Comparison of ENCODE assay signal across 1 cellular context in the genomic region with DNA sequence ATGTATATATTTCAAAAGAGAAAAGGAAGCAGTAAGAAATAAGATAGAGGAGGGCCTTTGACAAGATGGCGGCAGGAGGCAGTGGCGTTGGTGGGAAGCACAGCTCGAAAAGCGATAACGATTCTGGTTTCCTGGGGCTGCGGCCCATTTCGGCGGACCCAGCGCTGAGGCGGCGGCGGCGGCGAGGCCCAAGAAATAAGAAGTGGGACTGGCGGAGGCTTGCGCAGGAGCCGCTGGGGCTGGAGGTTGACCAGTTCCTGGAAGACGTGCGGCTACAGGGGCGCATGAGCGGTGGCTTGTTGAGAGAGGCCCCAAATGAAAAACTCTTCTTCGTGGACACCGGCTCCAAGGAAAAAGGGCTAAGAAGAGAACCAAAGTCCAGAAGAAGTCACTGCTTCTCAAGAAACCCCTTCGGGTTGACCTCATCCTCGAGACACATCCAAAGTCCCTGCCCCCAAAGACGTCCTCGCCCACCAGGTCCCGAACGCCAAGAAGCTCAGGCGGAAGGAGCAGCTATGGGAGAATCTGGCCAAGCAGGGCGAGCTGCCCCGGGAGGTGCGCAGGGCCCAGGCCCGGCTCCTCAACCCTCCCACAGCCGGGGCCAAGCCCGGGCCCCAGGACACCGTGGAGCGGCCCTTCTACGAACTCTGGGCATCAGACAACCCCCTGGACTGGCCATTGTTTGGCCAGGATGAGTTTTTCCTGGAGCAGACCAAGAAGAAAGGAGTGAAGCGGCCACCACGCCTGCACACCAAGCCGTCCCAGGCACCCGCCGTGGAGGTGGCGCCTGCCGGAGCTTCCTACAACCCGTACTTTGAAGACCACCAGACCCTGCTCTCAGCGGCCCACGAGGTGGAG.
TF ChIP-seq lines count a peak whose summit lies in the region.

No MANE protein-coding gene starts in this region.

TF ChIP-seq in K562, 482 proteins besides CTCF, POLR2A, EP300 and RAD21 (continues in another document):
- TF ChIP-seq MCM5 (IDR thresholded peaks at IDR 0.05; ENCODE audit: low read depth) (no peak), SMAD4 (CRISPR knock-in tag; conservative IDR thresholded peaks at IDR 0.05) (peak; percentile 67; the same call in 1 of the 2 replicates), MEF2D (tag; conservative IDR thresholded peaks at IDR 0.05; ENCODE audit: low read depth) (peak; percentile 46; the same call in 1 of the 2 replicates), ESRRA (IDR thresholded peaks at IDR 0.05; ENCODE audit: borderline replicate concordance, low read depth) (no peak), TBP (optimal IDR thresholded peaks at IDR 0.05; ENCODE audit: low read depth, low read length) (peak; percentile 52), POLR2B (IDR thresholded peaks at IDR 0.05; ENCODE audit: low read depth, partially characterized antibody) (peak; percentile 57), SMAD1 (IDR thresholded peaks at IDR 0.05; ENCODE audit: low read depth, low read length, partially characterized antibody) (peak; percentile 42), POLR2G (IDR thresholded peaks at IDR 0.05; ENCODE audit: low read depth, low read length) (peak; percentile 87), OTX1 (CRISPR knock-in tag; IDR thresholded peaks at IDR 0.05) (peak; percentile 30; the same call in 1 of the 2 replicates), ATF7 (IDR thresholded peaks at IDR 0.05) (peak; percentile 41), YY1 (IDR thresholded peaks at IDR 0.05; ENCODE audit: borderline replicate concordance in 1 of 3, control insufficient read depth in 1 of 3, extremely low read depth in 1 of 3, insufficient read depth in 3 of 3, insufficient read length in 1 of 3, insufficient replicate concordance in 2 of 3, low read depth in 1 of 3, low read length in 2 of 3) (peak; percentile 69 to 95 (median 85)), TOE1 (IDR thresholded peaks at IDR 0.05; ENCODE audit: borderline replicate concordance) (peak; percentile 22; the same call in 1 of the 2 replicates), TOE1 (CRISPR knock-in tag; IDR thresholded peaks at IDR 0.05; ENCODE audit: borderline replicate concordance, low read depth) (no peak), ZNF311 (CRISPR knock-in tag; IDR thresholded peaks at IDR 0.05) (no peak), MYC (IDR thresholded peaks at IDR 0.05; ENCODE audit: low read depth, low read length) (no peak), MYC (CRISPR knock-in tag; IDR thresholded peaks at IDR 0.05; ENCODE audit: borderline replicate concordance, low read depth) (peak; percentile 61; the same call in 1 of the 2 replicates), ETV1 (tag; conservative IDR thresholded peaks at IDR 0.05; ENCODE audit: low read depth) (0 out of 2 replicates have a peak, but pooled peaks have one; percentile 11), ZNF584 (CRISPR knock-in tag; IDR thresholded peaks at IDR 0.05; ENCODE audit: low read depth) (peak; percentile 57), SAFB (IDR thresholded peaks at IDR 0.05; ENCODE audit: borderline replicate concordance, low read depth, low read length) (no peak), ZFX (CRISPR knock-in tag; IDR thresholded peaks at IDR 0.05) (peak; percentile 94; the same call in 1 of the 2 replicates), POLR2AphosphoS5 (IDR thresholded peaks at IDR 0.05; ENCODE audit: control insufficient read depth, insufficient read depth, low read depth, low read length) (0 out of 2 replicates have a peak, but pooled peaks have one; percentile 11)
- TF ChIP-seq, protein P1, sequence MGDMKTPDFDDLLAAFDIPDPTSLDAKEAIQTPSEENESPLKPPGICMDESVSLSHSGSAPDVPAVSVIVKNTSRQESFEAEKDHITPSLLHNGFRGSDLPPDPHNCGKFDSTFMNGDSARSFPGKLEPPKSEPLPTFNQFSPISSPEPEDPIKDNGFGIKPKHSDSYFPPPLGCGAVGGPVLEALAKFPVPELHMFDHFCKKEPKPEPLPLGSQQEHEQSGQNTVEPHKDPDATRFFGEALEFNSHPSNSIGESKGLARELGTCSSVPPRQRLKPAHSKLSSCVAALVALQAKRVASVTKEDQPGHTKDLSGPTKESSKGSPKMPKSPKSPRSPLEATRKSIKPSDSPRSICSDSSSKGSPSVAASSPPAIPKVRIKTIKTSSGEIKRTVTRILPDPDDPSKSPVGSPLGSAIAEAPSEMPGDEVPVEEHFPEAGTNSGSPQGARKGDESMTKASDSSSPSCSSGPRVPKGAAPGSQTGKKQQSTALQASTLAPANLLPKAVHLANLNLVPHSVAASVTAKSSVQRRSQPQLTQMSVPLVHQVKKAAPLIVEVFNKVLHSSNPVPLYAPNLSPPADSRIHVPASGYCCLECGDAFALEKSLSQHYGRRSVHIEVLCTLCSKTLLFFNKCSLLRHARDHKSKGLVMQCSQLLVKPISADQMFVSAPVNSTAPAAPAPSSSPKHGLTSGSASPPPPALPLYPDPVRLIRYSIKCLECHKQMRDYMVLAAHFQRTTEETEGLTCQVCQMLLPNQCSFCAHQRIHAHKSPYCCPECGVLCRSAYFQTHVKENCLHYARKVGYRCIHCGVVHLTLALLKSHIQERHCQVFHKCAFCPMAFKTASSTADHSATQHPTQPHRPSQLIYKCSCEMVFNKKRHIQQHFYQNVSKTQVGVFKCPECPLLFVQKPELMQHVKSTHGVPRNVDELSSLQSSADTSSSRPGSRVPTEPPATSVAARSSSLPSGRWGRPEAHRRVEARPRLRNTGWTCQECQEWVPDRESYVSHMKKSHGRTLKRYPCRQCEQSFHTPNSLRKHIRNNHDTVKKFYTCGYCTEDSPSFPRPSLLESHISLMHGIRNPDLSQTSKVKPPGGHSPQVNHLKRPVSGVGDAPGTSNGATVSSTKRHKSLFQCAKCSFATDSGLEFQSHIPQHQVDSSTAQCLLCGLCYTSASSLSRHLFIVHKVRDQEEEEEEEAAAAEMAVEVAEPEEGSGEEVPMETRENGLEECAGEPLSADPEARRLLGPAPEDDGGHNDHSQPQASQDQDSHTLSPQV (IDR thresholded peaks at IDR 0.05), result peak; percentile 46; the same call in 1 of the 2 replicates
- TF ChIP-seq, protein P2, sequence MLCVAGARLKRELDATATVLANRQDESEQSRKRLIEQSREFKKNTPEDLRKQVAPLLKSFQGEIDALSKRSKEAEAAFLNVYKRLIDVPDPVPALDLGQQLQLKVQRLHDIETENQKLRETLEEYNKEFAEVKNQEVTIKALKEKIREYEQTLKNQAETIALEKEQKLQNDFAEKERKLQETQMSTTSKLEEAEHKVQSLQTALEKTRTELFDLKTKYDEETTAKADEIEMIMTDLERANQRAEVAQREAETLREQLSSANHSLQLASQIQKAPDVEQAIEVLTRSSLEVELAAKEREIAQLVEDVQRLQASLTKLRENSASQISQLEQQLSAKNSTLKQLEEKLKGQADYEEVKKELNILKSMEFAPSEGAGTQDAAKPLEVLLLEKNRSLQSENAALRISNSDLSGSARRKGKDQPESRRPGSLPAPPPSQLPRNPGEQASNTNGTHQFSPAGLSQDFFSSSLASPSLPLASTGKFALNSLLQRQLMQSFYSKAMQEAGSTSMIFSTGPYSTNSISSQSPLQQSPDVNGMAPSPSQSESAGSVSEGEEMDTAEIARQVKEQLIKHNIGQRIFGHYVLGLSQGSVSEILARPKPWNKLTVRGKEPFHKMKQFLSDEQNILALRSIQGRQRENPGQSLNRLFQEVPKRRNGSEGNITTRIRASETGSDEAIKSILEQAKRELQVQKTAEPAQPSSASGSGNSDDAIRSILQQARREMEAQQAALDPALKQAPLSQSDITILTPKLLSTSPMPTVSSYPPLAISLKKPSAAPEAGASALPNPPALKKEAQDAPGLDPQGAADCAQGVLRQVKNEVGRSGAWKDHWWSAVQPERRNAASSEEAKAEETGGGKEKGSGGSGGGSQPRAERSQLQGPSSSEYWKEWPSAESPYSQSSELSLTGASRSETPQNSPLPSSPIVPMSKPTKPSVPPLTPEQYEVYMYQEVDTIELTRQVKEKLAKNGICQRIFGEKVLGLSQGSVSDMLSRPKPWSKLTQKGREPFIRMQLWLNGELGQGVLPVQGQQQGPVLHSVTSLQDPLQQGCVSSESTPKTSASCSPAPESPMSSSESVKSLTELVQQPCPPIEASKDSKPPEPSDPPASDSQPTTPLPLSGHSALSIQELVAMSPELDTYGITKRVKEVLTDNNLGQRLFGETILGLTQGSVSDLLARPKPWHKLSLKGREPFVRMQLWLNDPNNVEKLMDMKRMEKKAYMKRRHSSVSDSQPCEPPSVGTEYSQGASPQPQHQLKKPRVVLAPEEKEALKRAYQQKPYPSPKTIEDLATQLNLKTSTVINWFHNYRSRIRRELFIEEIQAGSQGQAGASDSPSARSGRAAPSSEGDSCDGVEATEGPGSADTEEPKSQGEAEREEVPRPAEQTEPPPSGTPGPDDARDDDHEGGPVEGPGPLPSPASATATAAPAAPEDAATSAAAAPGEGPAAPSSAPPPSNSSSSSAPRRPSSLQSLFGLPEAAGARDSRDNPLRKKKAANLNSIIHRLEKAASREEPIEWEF (CRISPR knock-in tag; IDR thresholded peaks at IDR 0.05), result peak; percentile 83
- TF ChIP-seq, protein P3, sequence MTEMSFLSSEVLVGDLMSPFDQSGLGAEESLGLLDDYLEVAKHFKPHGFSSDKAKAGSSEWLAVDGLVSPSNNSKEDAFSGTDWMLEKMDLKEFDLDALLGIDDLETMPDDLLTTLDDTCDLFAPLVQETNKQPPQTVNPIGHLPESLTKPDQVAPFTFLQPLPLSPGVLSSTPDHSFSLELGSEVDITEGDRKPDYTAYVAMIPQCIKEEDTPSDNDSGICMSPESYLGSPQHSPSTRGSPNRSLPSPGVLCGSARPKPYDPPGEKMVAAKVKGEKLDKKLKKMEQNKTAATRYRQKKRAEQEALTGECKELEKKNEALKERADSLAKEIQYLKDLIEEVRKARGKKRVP (CRISPR knock-in tag; IDR thresholded peaks at IDR 0.05), result no peak
- TF ChIP-seq, protein P4, sequence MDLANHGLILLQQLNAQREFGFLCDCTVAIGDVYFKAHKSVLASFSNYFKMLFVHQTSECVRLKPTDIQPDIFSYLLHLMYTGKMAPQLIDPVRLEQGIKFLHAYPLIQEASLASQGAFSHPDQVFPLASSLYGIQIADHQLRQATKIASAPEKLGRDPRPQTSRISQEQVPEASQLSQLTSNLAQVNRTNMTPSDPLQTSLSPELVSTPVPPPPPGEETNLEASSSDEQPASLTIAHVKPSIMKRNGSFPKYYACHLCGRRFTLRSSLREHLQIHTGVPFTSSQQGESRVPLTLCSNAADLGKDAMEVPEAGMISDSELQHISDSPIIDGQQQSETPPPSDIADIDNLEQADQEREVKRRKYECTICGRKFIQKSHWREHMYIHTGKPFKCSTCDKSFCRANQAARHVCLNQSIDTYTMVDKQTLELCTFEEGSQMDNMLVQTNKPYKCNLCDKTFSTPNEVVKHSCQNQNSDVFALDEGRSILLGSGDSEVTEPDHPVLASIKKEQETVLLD (IDR thresholded peaks at IDR 0.05), result 0 out of 2 replicates have a peak, but pooled peaks have one; percentile 16
- TF ChIP-seq, protein P5, sequence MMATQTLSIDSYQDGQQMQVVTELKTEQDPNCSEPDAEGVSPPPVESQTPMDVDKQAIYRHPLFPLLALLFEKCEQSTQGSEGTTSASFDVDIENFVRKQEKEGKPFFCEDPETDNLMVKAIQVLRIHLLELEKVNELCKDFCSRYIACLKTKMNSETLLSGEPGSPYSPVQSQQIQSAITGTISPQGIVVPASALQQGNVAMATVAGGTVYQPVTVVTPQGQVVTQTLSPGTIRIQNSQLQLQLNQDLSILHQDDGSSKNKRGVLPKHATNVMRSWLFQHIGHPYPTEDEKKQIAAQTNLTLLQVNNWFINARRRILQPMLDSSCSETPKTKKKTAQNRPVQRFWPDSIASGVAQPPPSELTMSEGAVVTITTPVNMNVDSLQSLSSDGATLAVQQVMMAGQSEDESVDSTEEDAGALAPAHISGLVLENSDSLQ (IDR thresholded peaks at IDR 0.05), result no peak
- TF ChIP-seq, protein P6, sequence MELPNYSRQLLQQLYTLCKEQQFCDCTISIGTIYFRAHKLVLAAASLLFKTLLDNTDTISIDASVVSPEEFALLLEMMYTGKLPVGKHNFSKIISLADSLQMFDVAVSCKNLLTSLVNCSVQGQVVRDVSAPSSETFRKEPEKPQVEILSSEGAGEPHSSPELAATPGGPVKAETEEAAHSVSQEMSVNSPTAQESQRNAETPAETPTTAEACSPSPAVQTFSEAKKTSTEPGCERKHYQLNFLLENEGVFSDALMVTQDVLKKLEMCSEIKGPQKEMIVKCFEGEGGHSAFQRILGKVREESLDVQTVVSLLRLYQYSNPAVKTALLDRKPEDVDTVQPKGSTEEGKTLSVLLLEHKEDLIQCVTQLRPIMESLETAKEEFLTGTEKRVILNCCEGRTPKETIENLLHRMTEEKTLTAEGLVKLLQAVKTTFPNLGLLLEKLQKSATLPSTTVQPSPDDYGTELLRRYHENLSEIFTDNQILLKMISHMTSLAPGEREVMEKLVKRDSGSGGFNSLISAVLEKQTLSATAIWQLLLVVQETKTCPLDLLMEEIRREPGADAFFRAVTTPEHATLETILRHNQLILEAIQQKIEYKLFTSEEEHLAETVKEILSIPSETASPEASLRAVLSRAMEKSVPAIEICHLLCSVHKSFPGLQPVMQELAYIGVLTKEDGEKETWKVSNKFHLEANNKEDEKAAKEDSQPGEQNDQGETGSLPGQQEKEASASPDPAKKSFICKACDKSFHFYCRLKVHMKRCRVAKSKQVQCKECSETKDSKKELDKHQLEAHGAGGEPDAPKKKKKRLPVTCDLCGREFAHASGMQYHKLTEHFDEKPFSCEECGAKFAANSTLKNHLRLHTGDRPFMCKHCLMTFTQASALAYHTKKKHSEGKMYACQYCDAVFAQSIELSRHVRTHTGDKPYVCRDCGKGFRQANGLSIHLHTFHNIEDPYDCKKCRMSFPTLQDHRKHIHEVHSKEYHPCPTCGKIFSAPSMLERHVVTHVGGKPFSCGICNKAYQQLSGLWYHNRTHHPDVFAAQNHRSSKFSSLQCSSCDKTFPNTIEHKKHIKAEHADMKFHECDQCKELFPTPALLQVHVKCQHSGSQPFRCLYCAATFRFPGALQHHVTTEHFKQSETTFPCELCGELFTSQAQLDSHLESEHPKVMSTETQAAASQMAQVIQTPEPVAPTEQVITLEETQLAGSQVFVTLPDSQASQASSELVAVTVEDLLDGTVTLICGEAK (IDR thresholded peaks at IDR 0.05), result peak; percentile 38; the same call in 1 of the 2 replicates
- TF ChIP-seq, protein P6 (CRISPR knock-in tag; IDR thresholded peaks at IDR 0.05), result no peak
